In genomic region chr16:2551420-2551889, GRCh38 we compare ENCODE assay signal across 11 cellular contexts. TPM values are rescaled to one million over a fixed set of nuclear protein-coding genes. Genes with fewer than 3 reads are reported as not detected.
DNase-seq lines count a peak whose midpoint lies in the region; ATAC-seq, FAIRE-seq and TF ChIP-seq lines count a peak whose summit lies in the region.
"Not testable (repeated sequence)": the region's sequence is repeated elsewhere in the genome, so short reads cannot be mapped to it uniquely, and the experiment has no call there.
"Had no signal": no experiment of that assay in that cellular context is flagged by ENCODE, and none has a peak within 500 bp of the region (broad histone marks: within the 10 kb centered on the region; RNA-seq: fewer than 3 reads in every experiment).

No MANE protein-coding gene starts in this region.

- TF ChIP-seq RAD21 in HepG2 (CRISPR knock-in tag; IDR thresholded peaks at IDR 0.05) = not testable (repeated sequence)

- not testable (repeated sequence) for H3K9me3 ChIP-seq in WERI-Rb-1 (ENCODE audit: severe bottlenecking); HepG2 (ENCODE audit: low read length); trophoblast cell (ENCODE audit: insufficient read depth, low read depth, low read length)

- H2AK5ac ChIP-seq in trophoblast cell (ENCODE audit: low read length) = peak overlapping the region; percentile 14

- CTCF ChIA-PET in HepG2 (lab: Yijun Ruan, JAX; ENCODE audit: low intra/inter-chr PET ratio, low total read pairs) = not testable (repeated sequence)

- not testable (repeated sequence) for H3K4me3 ChIP-seq in WERI-Rb-1 (ENCODE audit: low read depth, low read length); choroid plexus epithelial cell (ENCODE audit: low read depth, low read length); trophoblast cell (ENCODE audit: low read depth, low read length)
- peak overlapping the region; percentile 58 to 80 (median 59) for H3K4me3 ChIP-seq in HepG2 (replicated peaks in 1 of 3; ENCODE audit: insufficient read depth in 1 of 3, low read depth in 2 of 3, low read length in 3 of 3)

- peak overlapping the region; percentile 15 for H3K14ac ChIP-seq in trophoblast cell (ENCODE audit: low read length)

- not testable (repeated sequence) for H3K18ac ChIP-seq in trophoblast cell (ENCODE audit: low read length)

- H3K23ac ChIP-seq in trophoblast cell (ENCODE audit: low read length) = not testable (repeated sequence)

- not testable (repeated sequence) for H3K36me3 ChIP-seq in WERI-Rb-1; HepG2 (replicated peaks in 1 of 2; ENCODE audit: control insufficient read depth in 1 of 2, insufficient read depth in 2 of 2, low read length in 2 of 2); trophoblast cell (ENCODE audit: control insufficient read depth in 1 of 2, insufficient read depth in 2 of 2, low read length in 2 of 2)

- H2BK120ac ChIP-seq in trophoblast cell (ENCODE audit: insufficient read depth, low read length, poor library complexity) = peak overlapping the region; percentile 79

- peak overlapping the region; percentile 51 for H4K91ac ChIP-seq in trophoblast cell (ENCODE audit: low read depth, low read length)

- not testable (repeated sequence) for H3K27ac ChIP-seq in WERI-Rb-1
- H3K27ac ChIP-seq in HepG2 (ENCODE audit: extremely low read length, insufficient read depth, low read length) (peak overlapping the region; percentile 57), trophoblast cell (ENCODE audit: low read depth, low read length) (peak overlapping the region; percentile 89)

- H2BK12ac ChIP-seq in trophoblast cell (ENCODE audit: low read length) = not testable (repeated sequence)

- not testable (repeated sequence) for ATAC-seq in Right ventricle myocardium inferior
- ATAC-seq in HepG2 = peak; percentile 60

- H2AFZ ChIP-seq in HepG2 (ENCODE audit: low read length); trophoblast cell (ENCODE audit: insufficient read depth, low read length, poor library complexity): not testable (repeated sequence)

- H3K79me2 ChIP-seq in HepG2 (ENCODE audit: insufficient read depth, low read length); trophoblast cell (ENCODE audit: control insufficient read depth, insufficient read depth, low read length, poor library complexity): not testable (repeated sequence)

- H2BK5ac ChIP-seq in trophoblast cell (ENCODE audit: low read depth, low read length, poor library complexity) = peak overlapping the region; percentile 27

- in situ Hi-C loops in HepG2 (cut with HindIII; ENCODE audit: extremely low pct_ligation_motif_present, low pct_unique_long_range_greater_than_20kb) = not testable (repeated sequence)

- not testable (repeated sequence) for H3K79me1 ChIP-seq in trophoblast cell (ENCODE audit: low read length)

- H3K4me2 ChIP-seq in HepG2 (ENCODE audit: low read depth, low read length) = peak overlapping the region; percentile 92
- not testable (repeated sequence) for H3K4me2 ChIP-seq in trophoblast cell (ENCODE audit: low read length)

- not testable (repeated sequence) for H3K27me3 ChIP-seq in WERI-Rb-1 (ENCODE audit: insufficient read depth, low read depth, severe bottlenecking); HepG2 (ENCODE audit: control insufficient read depth in 1 of 2, insufficient read depth in 2 of 2, low read length in 2 of 2); trophoblast cell (ENCODE audit: insufficient read depth, low read length)

- POLR2A ChIA-PET in HepG2 (lab: Yijun Ruan, JAX) = interaction anchor here (0.7 to 1.2 kb wide), 5 partner anchors 11 to 454 kb away, joined by 3 to 5 read pairs (median 4); partner anchors contain the start of gene PDPK1

- not testable (repeated sequence) for BruUV-seq in HepG2 (replicated peaks; lab: Mats Ljungman, UMichigan)

- TF ChIP-seq CTCF in LNCAP (IDR thresholded peaks at IDR 0.05) (peak; percentile 35), WERI-Rb-1 (IDR thresholded peaks at IDR 0.05; ENCODE audit: low read depth, low read length) (peak; percentile 6; the same call in 1 of the 2 replicates), choroid plexus epithelial cell (conservative IDR thresholded peaks at IDR 0.05; ENCODE audit: low read depth, low read length) (peak; percentile 31), HepG2 (CRISPR knock-in tag; IDR thresholded peaks at IDR 0.05) (peak; percentile 39)

- not testable (repeated sequence) for TF ChIP-seq POLR2A in HepG2 (IDR thresholded peaks at IDR 0.05; ENCODE audit: insufficient read depth in 1 of 2, low read depth in 2 of 2, low read length in 2 of 2)

- not testable (repeated sequence) for H4K12ac ChIP-seq in trophoblast cell (ENCODE audit: low read depth, low read length)

- H3K4me1 ChIP-seq in HepG2 (ENCODE audit: insufficient read depth, low read length); trophoblast cell (ENCODE audit: control insufficient read depth in 1 of 2, insufficient read depth in 2 of 2, low read length in 2 of 2): not testable (repeated sequence)

- not testable (repeated sequence) for H4K20me1 ChIP-seq in HepG2 (ENCODE audit: insufficient read depth, low read length)

- not testable (repeated sequence) for FAIRE-seq in HepG2 (lab: Jason Lieb, UNC)

- peak overlapping the region; percentile 33 for H3K4ac ChIP-seq in trophoblast cell (ENCODE audit: low read depth, low read length)

- H3K9ac ChIP-seq in HepG2 (ENCODE audit: insufficient read depth, low read depth, low read length) = peak overlapping the region; percentile 54
- H3K9ac ChIP-seq in trophoblast cell (ENCODE audit: low read length) = not testable (repeated sequence)

- DNase-seq in ELF-1 (ENCODE audit: low read depth, low spot score) = peak; percentile 84
- not testable (repeated sequence) for DNase-seq in WERI-Rb-1
- peak; percentile 58 for DNase-seq in choroid plexus epithelial cell (ENCODE audit: low read depth)
- peak; percentile 9 for DNase-seq in Right ventricle myocardium inferior (ENCODE audit: missing footprints)
- peak; percentile 52 for DNase-seq in HepG2 (ENCODE audit: low spot score)
- DNase-seq in trophoblast cell = peak; percentile 80 to 88

- 5% methylated on average over 11 of the region's 17 CpGs for WGBS in HepG2 (ENCODE audit: low lambda C conversion rate)
- WGBS in trophoblast cell (ENCODE audit: extremely low coverage, insufficient coverage, insufficient read length) = no CpG with 5 or more reads among the region's 17 CpGs

- intact Hi-C loops in Right ventricle myocardium inferior (cut with DNase I); HepG2 (cut with micrococcal nuclease; ENCODE audit: unreplicated experiment): not testable (repeated sequence)

- not testable (repeated sequence) for TF ChIP-seq EP300 in HepG2 (IDR thresholded peaks at IDR 0.05; ENCODE audit: low read depth in 2 of 2, low read length in 2 of 2); HepG2 (CRISPR knock-in tag; IDR thresholded peaks at IDR 0.05; ENCODE audit: borderline replicate concordance)

- H4K8ac ChIP-seq in trophoblast cell (ENCODE audit: low read depth, low read length) = peak overlapping the region; percentile 69

RNA-seq across cellular contexts. Expression of gene PDPK1, which starts 13.6 kb away (rescaled TPM):
- 47.1 TPM for total RNA-seq in Right ventricle myocardium inferior
- total RNA-seq in HepG2 (2016; rRNA removed; fragmentation: Illumina TruSeq; extraction: Trizol) = 59.6 and 72.9 TPM in 2 replicates
- total RNA-seq in HepG2 (2016; cell fraction: cytosol; rRNA removed; fragmentation: Illumina TruSeq; extraction: Trizol; ENCODE audit: low read depth) = 53.8 and 58.1 TPM in 2 replicates
- total RNA-seq in HepG2 (2016; cell fraction: insoluble cytoplasmic fraction; rRNA removed; fragmentation: Illumina TruSeq; extraction: Trizol) = 57.5 and 62.0 TPM in 2 replicates
- total RNA-seq in HepG2 (2016; cell fraction: membrane; rRNA removed; fragmentation: Illumina TruSeq; extraction: Trizol) = 43.6 and 57.5 TPM in 2 replicates
- total RNA-seq in HepG2 (2016; cell fraction: nucleus; rRNA removed; fragmentation: Illumina TruSeq; extraction: Trizol) = 40.5 and 51.1 TPM in 2 replicates
- polyA plus RNA-seq in HepG2 (2011; rRNA removed) = 129 TPM in 2 replicates
- 93.3 and 120 TPM in 2 replicates for polyA plus RNA-seq in HepG2 (2011; cell fraction: cytosol; rRNA removed)
- 125 and 138 TPM in 2 replicates for polyA plus RNA-seq in HepG2 (2011; cell fraction: nucleus; rRNA removed)
- 68.8 and 96.6 TPM in 2 replicates for polyA plus RNA-seq in HepG2 (2012)
- polyA plus RNA-seq in HepG2 (2016; cell fraction: cytosol; fragmentation: Illumina TruSeq; extraction: Trizol; ENCODE audit: low read depth) = 21.1 and 27.5 TPM in 2 replicates
- polyA plus RNA-seq in HepG2 (2016; cell fraction: insoluble cytoplasmic fraction; fragmentation: Illumina TruSeq; extraction: Trizol; ENCODE audit: low read depth) = 55.5 and 59.6 TPM in 2 replicates
- polyA plus RNA-seq in HepG2 (2016; cell fraction: membrane; fragmentation: Illumina TruSeq; extraction: Trizol; ENCODE audit: low read depth) = 31.1 and 35.0 TPM in 2 replicates
- 66.4 and 80.4 TPM in 2 replicates for polyA plus RNA-seq in HepG2 (2016; cell fraction: nucleus; fragmentation: Illumina TruSeq; extraction: Trizol; ENCODE audit: insufficient read depth, low read depth)
- polyA minus RNA-seq in HepG2 (2011; rRNA and poly(A)+ RNA removed; ENCODE audit: low replicate concordance) = 39.6 and 230 TPM in 2 replicates
- polyA minus RNA-seq in HepG2 (2011; cell fraction: cytosol; rRNA and poly(A)+ RNA removed) = 117 and 142 TPM in 2 replicates
- polyA minus RNA-seq in HepG2 (2011; cell fraction: nucleus; rRNA and poly(A)+ RNA removed) = 118 and 140 TPM in 2 replicates
- 25.4 and 26.9 TPM in 2 replicates for polyA plus RNA-seq in trophoblast cell (2013)

RNA-seq across cellular contexts. Expression of gene CEMP1, which starts 20.2 kb away (rescaled TPM):
- total RNA-seq in Right ventricle myocardium inferior (not detected), HepG2 (2016; rRNA removed; fragmentation: Illumina TruSeq; extraction: Trizol) (not detected in 2 replicates)
- not detected in 2 replicates for total RNA-seq in HepG2 (2016; cell fraction: cytosol; rRNA removed; fragmentation: Illumina TruSeq; extraction: Trizol; ENCODE audit: low read depth)
- not detected in 2 replicates for total RNA-seq in HepG2 (2016; cell fraction: insoluble cytoplasmic fraction; rRNA removed; fragmentation: Illumina TruSeq; extraction: Trizol)
- not detected in 2 replicates for total RNA-seq in HepG2 (2016; cell fraction: membrane; rRNA removed; fragmentation: Illumina TruSeq; extraction: Trizol)
- not detected in 2 replicates for total RNA-seq in HepG2 (2016; cell fraction: nucleus; rRNA removed; fragmentation: Illumina TruSeq; extraction: Trizol)
- polyA plus RNA-seq in HepG2 (2011; rRNA removed) = 0.04 TPM in 1 of 2 replicates, not detected in the other
- polyA plus RNA-seq in HepG2 (2011; cell fraction: cytosol; rRNA removed) = not detected in 2 replicates
- 0.16 TPM in 1 of 2 replicates, not detected in the other for polyA plus RNA-seq in HepG2 (2011; cell fraction: nucleus; rRNA removed)
- not detected in 2 replicates for polyA plus RNA-seq in HepG2 (2012)
- not detected in 2 replicates for polyA plus RNA-seq in HepG2 (2016; cell fraction: cytosol; fragmentation: Illumina TruSeq; extraction: Trizol; ENCODE audit: low read depth)
- polyA plus RNA-seq in HepG2 (2016; cell fraction: insoluble cytoplasmic fraction; fragmentation: Illumina TruSeq; extraction: Trizol; ENCODE audit: low read depth) = not detected in 2 replicates
- not detected in 2 replicates for polyA plus RNA-seq in HepG2 (2016; cell fraction: membrane; fragmentation: Illumina TruSeq; extraction: Trizol; ENCODE audit: low read depth)
- not detected in 2 replicates for polyA plus RNA-seq in HepG2 (2016; cell fraction: nucleus; fragmentation: Illumina TruSeq; extraction: Trizol; ENCODE audit: insufficient read depth, low read depth)
- polyA minus RNA-seq in HepG2 (2011; rRNA and poly(A)+ RNA removed; ENCODE audit: low replicate concordance) = 0.10 and 0.16 TPM in 2 replicates
- not detected in 2 replicates for polyA minus RNA-seq in HepG2 (2011; cell fraction: cytosol; rRNA and poly(A)+ RNA removed)
- polyA minus RNA-seq in HepG2 (2011; cell fraction: nucleus; rRNA and poly(A)+ RNA removed) = 0.37 and 0.52 TPM in 2 replicates
- polyA plus RNA-seq in trophoblast cell (2013) = not detected in 2 replicates
- total RNA-seq: activated T-helper 17 cell treated with anti-CD3 and anti-CD28 coated beads, Interleukin-2, amount 50 U/mL, for 72 hours; H7; RPMI7951; vagina had no signal

RNA-seq across cellular contexts. Expression of gene AMDHD2, which starts 31.3 kb away (rescaled TPM):
- total RNA-seq in Right ventricle myocardium inferior = 16.2 TPM
- total RNA-seq in HepG2 (2016; rRNA removed; fragmentation: Illumina TruSeq; extraction: Trizol) = 13.8 and 39.1 TPM in 2 replicates
- 14.4 and 16.3 TPM in 2 replicates for total RNA-seq in HepG2 (2016; cell fraction: cytosol; rRNA removed; fragmentation: Illumina TruSeq; extraction: Trizol; ENCODE audit: low read depth)
- total RNA-seq in HepG2 (2016; cell fraction: insoluble cytoplasmic fraction; rRNA removed; fragmentation: Illumina TruSeq; extraction: Trizol) = 15.5 and 37.7 TPM in 2 replicates
- total RNA-seq in HepG2 (2016; cell fraction: membrane; rRNA removed; fragmentation: Illumina TruSeq; extraction: Trizol) = 11.4 and 12.8 TPM in 2 replicates
- total RNA-seq in HepG2 (2016; cell fraction: nucleus; rRNA removed; fragmentation: Illumina TruSeq; extraction: Trizol) = 56.5 and 57.9 TPM in 2 replicates
- polyA plus RNA-seq in HepG2 (2011; rRNA removed) = 33.5 and 51.3 TPM in 2 replicates
- polyA plus RNA-seq in HepG2 (2011; cell fraction: cytosol; rRNA removed) = 12.9 and 24.3 TPM in 2 replicates
- 624 and 803 TPM in 2 replicates for polyA plus RNA-seq in HepG2 (2011; cell fraction: nucleus; rRNA removed)
- 30.1 and 34.2 TPM in 2 replicates for polyA plus RNA-seq in HepG2 (2012)
- polyA plus RNA-seq in HepG2 (2016; cell fraction: cytosol; fragmentation: Illumina TruSeq; extraction: Trizol; ENCODE audit: low read depth) = 5.3 and 8.4 TPM in 2 replicates
- polyA plus RNA-seq in HepG2 (2016; cell fraction: insoluble cytoplasmic fraction; fragmentation: Illumina TruSeq; extraction: Trizol; ENCODE audit: low read depth) = 11.9 and 12.8 TPM in 2 replicates
- polyA plus RNA-seq in HepG2 (2016; cell fraction: membrane; fragmentation: Illumina TruSeq; extraction: Trizol; ENCODE audit: low read depth) = 7.2 and 9.8 TPM in 2 replicates
- 125 and 129 TPM in 2 replicates for polyA plus RNA-seq in HepG2 (2016; cell fraction: nucleus; fragmentation: Illumina TruSeq; extraction: Trizol; ENCODE audit: insufficient read depth, low read depth)
- 20.8 and 63.2 TPM in 2 replicates for polyA minus RNA-seq in HepG2 (2011; rRNA and poly(A)+ RNA removed; ENCODE audit: low replicate concordance)
- 11.8 and 13.7 TPM in 2 replicates for polyA minus RNA-seq in HepG2 (2011; cell fraction: cytosol; rRNA and poly(A)+ RNA removed)
- 81.2 and 102 TPM in 2 replicates for polyA minus RNA-seq in HepG2 (2011; cell fraction: nucleus; rRNA and poly(A)+ RNA removed)
- polyA plus RNA-seq in trophoblast cell (2013) = 11.1 and 11.6 TPM in 2 replicates

RNA-seq across cellular contexts. Expression of gene ATP6V0C, which starts 37.7 kb away (rescaled TPM):
- total RNA-seq in Right ventricle myocardium inferior = 137 TPM
- 7.2 and 10.4 TPM in 2 replicates for total RNA-seq in HepG2 (2016; rRNA removed; fragmentation: Illumina TruSeq; extraction: Trizol)
- 7.6 and 9.4 TPM in 2 replicates for total RNA-seq in HepG2 (2016; cell fraction: cytosol; rRNA removed; fragmentation: Illumina TruSeq; extraction: Trizol; ENCODE audit: low read depth)
- 5.7 and 10.1 TPM in 2 replicates for total RNA-seq in HepG2 (2016; cell fraction: insoluble cytoplasmic fraction; rRNA removed; fragmentation: Illumina TruSeq; extraction: Trizol)
- 11.1 and 14.0 TPM in 2 replicates for total RNA-seq in HepG2 (2016; cell fraction: membrane; rRNA removed; fragmentation: Illumina TruSeq; extraction: Trizol)
- total RNA-seq in HepG2 (2016; cell fraction: nucleus; rRNA removed; fragmentation: Illumina TruSeq; extraction: Trizol) = 13.6 and 17.3 TPM in 2 replicates
- polyA plus RNA-seq in HepG2 (2011; rRNA removed) = 20.1 and 21.1 TPM in 2 replicates
- polyA plus RNA-seq in HepG2 (2011; cell fraction: cytosol; rRNA removed) = 29.7 and 32.0 TPM in 2 replicates
- 42.5 and 51.4 TPM in 2 replicates for polyA plus RNA-seq in HepG2 (2011; cell fraction: nucleus; rRNA removed)
- polyA plus RNA-seq in HepG2 (2012) = 133 and 154 TPM in 2 replicates
- polyA plus RNA-seq in HepG2 (2016; cell fraction: cytosol; fragmentation: Illumina TruSeq; extraction: Trizol; ENCODE audit: low read depth) = 106 and 119 TPM in 2 replicates
- 50.3 and 60.7 TPM in 2 replicates for polyA plus RNA-seq in HepG2 (2016; cell fraction: insoluble cytoplasmic fraction; fragmentation: Illumina TruSeq; extraction: Trizol; ENCODE audit: low read depth)
- polyA plus RNA-seq in HepG2 (2016; cell fraction: membrane; fragmentation: Illumina TruSeq; extraction: Trizol; ENCODE audit: low read depth) = 97.9 and 104 TPM in 2 replicates
- 168 and 190 TPM in 2 replicates for polyA plus RNA-seq in HepG2 (2016; cell fraction: nucleus; fragmentation: Illumina TruSeq; extraction: Trizol; ENCODE audit: insufficient read depth, low read depth)
- 20.0 and 29.5 TPM in 2 replicates for polyA minus RNA-seq in HepG2 (2011; rRNA and poly(A)+ RNA removed; ENCODE audit: low replicate concordance)
- polyA minus RNA-seq in HepG2 (2011; cell fraction: cytosol; rRNA and poly(A)+ RNA removed) = 52.8 and 62.5 TPM in 2 replicates
- 10.4 and 11.5 TPM in 2 replicates for polyA minus RNA-seq in HepG2 (2011; cell fraction: nucleus; rRNA and poly(A)+ RNA removed)
- polyA plus RNA-seq in trophoblast cell (2013) = 722 and 724 TPM in 2 replicates
